18 cellular contexts compared by ENCODE assay signal in the genomic region with DNA sequence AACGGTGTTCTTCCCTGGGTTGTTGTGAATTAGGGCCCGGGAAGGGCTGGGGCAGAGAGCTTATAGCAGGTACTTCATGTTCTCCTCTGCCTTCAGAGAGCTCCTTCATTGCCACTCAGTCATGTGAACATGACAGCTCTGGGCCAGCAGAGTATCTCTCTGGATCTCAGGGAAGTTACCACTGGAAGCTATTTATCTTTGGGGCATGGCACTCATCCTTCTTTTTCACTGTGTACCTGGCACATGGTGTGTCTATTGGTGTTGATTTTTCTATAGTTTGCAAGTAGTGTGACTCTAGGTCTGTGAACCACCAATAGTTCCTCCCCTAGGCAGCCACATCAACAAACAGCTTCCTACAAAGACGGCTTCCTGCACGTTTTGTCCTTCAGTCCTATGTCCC.
DNase-seq lines count a peak whose midpoint lies in the region; ATAC-seq, FAIRE-seq and TF ChIP-seq lines count a peak whose summit lies in the region.
"Had no signal": no experiment of that assay in that cellular context is flagged by ENCODE, and none has a peak within 500 bp of the region (broad histone marks: within the 10 kb centered on the region; RNA-seq: fewer than 3 reads in every experiment).

No MANE protein-coding gene starts in this region.

- H3K4me3 ChIP-seq in HepG2 (replicated peaks in 1 of 3; ENCODE audit: insufficient read depth in 1 of 3, low read depth in 2 of 3, low read length in 3 of 3) (no peak overlapping the region), right lobe of liver (no peak overlapping the region), mammary epithelial cell (replicated peaks in 1 of 3; ENCODE audit: insufficient read depth in 1 of 3, low read depth in 2 of 3, low read length in 3 of 3) (no peak overlapping the region), SJCRH30 (no peak overlapping the region), heart right ventricle (no peak overlapping the region), esophagus squamous epithelium (no peak overlapping the region)
- H3K4me3 ChIP-seq: HAP-1, PC-9, SJSA1 had no signal

- H3K27me3 Mint-ChIP-seq in mesothelial cell of epicardium (ENCODE audit: low read depth) = no peaks in the 10 kb centered on the region
- H3K27me3 Mint-ChIP-seq: CD4-positive, alpha-beta T cell had no signal

- H2AFZ ChIP-seq in HepG2 (ENCODE audit: low read length) (peak overlapping the region; percentile 2), mammary epithelial cell (ENCODE audit: low read depth, low read length) (peak overlapping the region; percentile 79)
- H2AFZ ChIP-seq: PC-9 had no signal

- ATAC-seq in HepG2 (no peak), right lobe of liver (no peak), heart right ventricle (no peak)

- dilution Hi-C loops in mammary epithelial cell (cut with HindIII; ENCODE audit: low sequenced_read_pairs) = no loop called here

- TF ChIP-seq EP300 in HepG2 (IDR thresholded peaks at IDR 0.05; ENCODE audit: low read depth in 2 of 2, low read length in 2 of 2) = no peak
- no peak for TF ChIP-seq EP300 in HepG2 (CRISPR knock-in tag; IDR thresholded peaks at IDR 0.05; ENCODE audit: borderline replicate concordance)

- DNase-seq in HepG2 (ENCODE audit: low spot score) (no peak), right lobe of liver (no peak), mammary epithelial cell (no peak), mesothelial cell of epicardium (ENCODE audit: low spot score in 2 of 2, unreplicated experiment in 2 of 2) (peak in 1 of 2 experiments; percentile 1), SJCRH30 (no peak), heart right ventricle (no peak), hippocampal formation (lab: John Stamatoyannopoulos, UW) (no peak), esophagus squamous epithelium (lab: John Stamatoyannopoulos, UW) (no peak)
- DNase-seq: Caco-2; CD4-positive, alpha-beta T cell; GF-D8; KG1; NCI-H187; NCI-H226; NCI-H524 treated with DMSO at 0.1 percent for 48 hours; PC-9 had no signal

- H3K36me3 ChIP-seq in HepG2 (replicated peaks in 1 of 2; ENCODE audit: control insufficient read depth in 1 of 2, insufficient read depth in 2 of 2, low read length in 2 of 2) = no peaks in the 10 kb centered on the region
- no peaks in the 10 kb centered on the region for H3K36me3 ChIP-seq in right lobe of liver
- H3K36me3 ChIP-seq in mammary epithelial cell (ENCODE audit: insufficient read depth, low read length) = no peaks in the 10 kb centered on the region
- H3K36me3 ChIP-seq in SJCRH30 = no peaks in the 10 kb centered on the region
- peaks cover 0 to 7% (median 0%) of the 10 kb centered on the region in 9 donors for H3K36me3 ChIP-seq in heart right ventricle
- H3K36me3 ChIP-seq in esophagus squamous epithelium = no peaks in the 10 kb centered on the region
- H3K36me3 ChIP-seq: HAP-1, SJSA1 had no signal

- H3K9ac ChIP-seq in HepG2 (ENCODE audit: insufficient read depth, low read depth, low read length) = no peak overlapping the region
- no peak overlapping the region for H3K9ac ChIP-seq in mammary epithelial cell (ENCODE audit: insufficient read depth, low read length)

- TF ChIP-seq CTCF in HepG2 (CRISPR knock-in tag; IDR thresholded peaks at IDR 0.05) (no peak), right lobe of liver (IDR thresholded peaks at IDR 0.05) (no peak), mammary epithelial cell (conservative IDR thresholded peaks at IDR 0.05 in 1 of 2, IDR thresholded peaks at IDR 0.05 in 1 of 2; ENCODE audit: extremely low read depth in 1 of 2, insufficient read depth in 1 of 2, low read depth in 1 of 2, low read length in 2 of 2) (no peak), mesothelial cell of epicardium (IDR thresholded peaks at IDR 0.05; ENCODE audit: unreplicated experiment) (no peak), heart right ventricle (IDR thresholded peaks at IDR 0.05) (no peak), esophagus squamous epithelium (IDR thresholded peaks at IDR 0.05) (no peak)

- no peaks in the 10 kb centered on the region for H3K9me3 ChIP-seq in HepG2 (ENCODE audit: low read length)
- H3K9me3 ChIP-seq in right lobe of liver = no peaks in the 10 kb centered on the region
- no peaks in the 10 kb centered on the region for H3K9me3 ChIP-seq in mammary epithelial cell (replicated peaks; ENCODE audit: insufficient read depth, low read length)
- no peaks in the 10 kb centered on the region for H3K9me3 ChIP-seq in SJCRH30 (replicated peaks)
- no peaks in the 10 kb centered on the region for H3K9me3 ChIP-seq in heart right ventricle
- no peaks in the 10 kb centered on the region for H3K9me3 ChIP-seq in esophagus squamous epithelium
- H3K9me3 ChIP-seq: Caco-2, SJSA1 had no signal

- peaks cover 50% of the 10 kb centered on the region for H3K4me1 ChIP-seq in HepG2 (ENCODE audit: insufficient read depth, low read length)
- peaks cover 0 to 2% (median 0%) of the 10 kb centered on the region in 4 donors for H3K4me1 ChIP-seq in right lobe of liver
- peaks cover 13% of the 10 kb centered on the region for H3K4me1 ChIP-seq in mammary epithelial cell (ENCODE audit: insufficient read depth, low read length)
- peaks cover 11% of the 10 kb centered on the region for H3K4me1 ChIP-seq in SJCRH30
- peaks cover 0 to 6% (median 0%) of the 10 kb centered on the region in 9 donors for H3K4me1 ChIP-seq in heart right ventricle
- peaks cover 0 to 10% (median 5%) of the 10 kb centered on the region in 3 donors for H3K4me1 ChIP-seq in esophagus squamous epithelium

- WGBS in HepG2 (ENCODE audit: low lambda C conversion rate) = 75% methylated on average over 4 of the region's 4 CpGs
- 63% methylated on average over 4 of the region's 4 CpGs for WGBS in right lobe of liver (ENCODE audit: insufficient coverage, low coverage, low lambda C conversion rate, missing lambda C conversion rate)
- 60% methylated on average over 4 of the region's 4 CpGs for WGBS in mammary epithelial cell (ENCODE audit: low coverage, missing lambda C conversion rate)
- 82 to 85% methylated on average over 4 of the region's 4 CpGs for WGBS in heart right ventricle, 2 donors
- 77 to 80% methylated on average over 4 of the region's 4 CpGs for WGBS in esophagus squamous epithelium, 2 donors

- no peak for TF ChIP-seq RAD21 in HepG2 (CRISPR knock-in tag; IDR thresholded peaks at IDR 0.05)

- peaks cover 35% of the 10 kb centered on the region for H3K4me1 Mint-ChIP-seq in mesothelial cell of epicardium

- POLR2A ChIA-PET in HepG2 (lab: Yijun Ruan, JAX) = interaction anchor here (0.6 to 0.8 kb wide), 2 partner anchors 10 to 365 kb away, joined by 3 to 4 read pairs; no protein-coding TSS in a partner anchor

- peaks cover 20% of the 10 kb centered on the region for H3K9me3 Mint-ChIP-seq in mesothelial cell of epicardium
- H3K9me3 Mint-ChIP-seq: CD4-positive, alpha-beta T cell had no signal

- no peak overlapping the region for H3K4me3 Mint-ChIP-seq in mesothelial cell of epicardium
- H3K4me3 Mint-ChIP-seq: CD4-positive, alpha-beta T cell had no signal

- H3K27me3 ChIP-seq in HepG2 (ENCODE audit: control insufficient read depth in 1 of 2, insufficient read depth in 2 of 2, low read length in 2 of 2) (no peaks in the 10 kb centered on the region), right lobe of liver (no peaks in the 10 kb centered on the region), mammary epithelial cell (ENCODE audit: insufficient read depth, low read length) (no peaks in the 10 kb centered on the region), SJCRH30 (no peaks in the 10 kb centered on the region), heart right ventricle (no peaks in the 10 kb centered on the region), esophagus squamous epithelium (peaks cover 0 to 20% (median 0%) of the 10 kb centered on the region in 4 donors)
- H3K27me3 ChIP-seq: SJSA1 had no signal

- peak overlapping the region; percentile 24 for H3K27ac Mint-ChIP-seq in mesothelial cell of epicardium
- H3K27ac Mint-ChIP-seq: CD4-positive, alpha-beta T cell had no signal

- intact Hi-C loops in HepG2 (cut with micrococcal nuclease; ENCODE audit: unreplicated experiment) = loop anchor here (1.0 kb wide), 1 partner anchor 28 kb away; no protein-coding TSS in a partner anchor
- intact Hi-C loops in right lobe of liver (cut with DNase I) = no loop called here
- intact Hi-C loops in mammary epithelial cell (cut with micrococcal nuclease) = loop anchor here (1.0 kb wide), 2 partner anchors 28 to 525 kb away; no protein-coding TSS in a partner anchor
- intact Hi-C loops in heart right ventricle (cut with DNase I) = loop anchor here in 2 of 10 donors (10.0 kb wide), 1 partner anchor 173 kb away; no protein-coding TSS in a partner anchor
- intact Hi-C loops in esophagus squamous epithelium (cut with DNase I) = no loop called here

- CTCF ChIA-PET in HepG2 (lab: Yijun Ruan, JAX; ENCODE audit: low intra/inter-chr PET ratio, low total read pairs) (interaction anchor here (1.7 kb wide), 1 partner anchor 28 kb away, joined by 16 read pairs; no protein-coding TSS in a partner anchor), mammary epithelial cell (lab: Charles Lee; ENCODE audit: low non-redundant PET) (no interaction called here)

- in situ Hi-C loops in HepG2 (cut with HindIII; ENCODE audit: extremely low pct_ligation_motif_present, low pct_unique_long_range_greater_than_20kb) (no loop called here), mammary epithelial cell (cut with MboI; ENCODE audit: low sequenced_read_pairs in 2 of 2) (no loop called here)

- H4K20me1 ChIP-seq in HepG2 (ENCODE audit: insufficient read depth, low read length) (no peaks in the 10 kb centered on the region), mammary epithelial cell (ENCODE audit: insufficient read depth, low read length) (no peaks in the 10 kb centered on the region)

- no peak for FAIRE-seq in HepG2 (lab: Jason Lieb, UNC)

- BruUV-seq in HepG2 (replicated peaks; lab: Mats Ljungman, UMichigan) (no TSS peak), mammary epithelial cell (replicated peaks; lab: Mats Ljungman, UMichigan) (no TSS peak)

- peaks cover 4% of the 10 kb centered on the region for H3K36me3 Mint-ChIP-seq in mesothelial cell of epicardium

- TF ChIP-seq POLR2A in HepG2 (IDR thresholded peaks at IDR 0.05; ENCODE audit: insufficient read depth in 1 of 2, low read depth in 2 of 2, low read length in 2 of 2) (no peak), right lobe of liver (IDR thresholded peaks at IDR 0.05) (no peak), esophagus squamous epithelium (IDR thresholded peaks at IDR 0.05) (no peak)

- no peak overlapping the region for H3K4me2 ChIP-seq in HepG2 (ENCODE audit: low read depth, low read length)
- H3K4me2 ChIP-seq in mammary epithelial cell (ENCODE audit: insufficient read depth, low read depth, low read length) = no peak overlapping the region
- H3K4me2 ChIP-seq: PC-9 had no signal

- H3K79me2 ChIP-seq in HepG2 (ENCODE audit: insufficient read depth, low read length) (no peaks in the 10 kb centered on the region), mammary epithelial cell (ENCODE audit: insufficient read depth, low read length) (no peaks in the 10 kb centered on the region)

- H3K27ac ChIP-seq in HepG2 (ENCODE audit: extremely low read length, insufficient read depth, low read length) = peak overlapping the region; percentile 20
- no peak overlapping the region for H3K27ac ChIP-seq in right lobe of liver
- H3K27ac ChIP-seq in mammary epithelial cell (ENCODE audit: insufficient read depth, low read depth, low read length) = no peak overlapping the region
- H3K27ac ChIP-seq in SJCRH30 = no peak overlapping the region
- no peak overlapping the region for H3K27ac ChIP-seq in heart right ventricle
- no peak overlapping the region for H3K27ac ChIP-seq in esophagus squamous epithelium
- H3K27ac ChIP-seq: PC-9, SJSA1 had no signal

TF ChIP-seq in HepG2, 621 proteins besides CTCF, POLR2A, EP300 and RAD21 (continues in another document):
- no peak for TF ChIP-seq CEBPB (IDR thresholded peaks at IDR 0.05; ENCODE audit: borderline replicate concordance, low read depth, low read length)

Comparison
In these comparisons a context has a peak if more than half of its experiments do, and no peak if none do; other contexts are left out.
1. intact Hi-C loops: an anchor here in HepG2 (1.0 kb wide) and mammary epithelial cell (1.0 kb wide); none called in right lobe of liver and esophagus squamous epithelium.